In genomic region chr2:10080536-10081304, GRCh38 we compare ENCODE assay signal across 8 cellular contexts. TPM values are rescaled to one million over a fixed set of nuclear protein-coding genes. Genes with fewer than 3 reads are reported as not detected.
DNase-seq lines count a peak whose midpoint lies in the region; ATAC-seq and TF ChIP-seq lines count a peak whose summit lies in the region.

No MANE protein-coding gene starts in this region.

- peaks cover 41% of the 10 kb centered on the region for H3K27me3 ChIP-seq in CD4-positive, CD25-positive, alpha-beta regulatory T cell (ENCODE audit: control insufficient read depth, insufficient read depth, low read length)
- H3K27me3 ChIP-seq in PC-9 (ENCODE audit: insufficient read depth, low read depth) (peaks cover 43% of the 10 kb centered on the region), esophagus muscularis mucosa (peaks cover 0 to 12% (median 0%) of the 10 kb centered on the region in 4 donors)

- TF ChIP-seq EP300 in esophagus muscularis mucosa (IDR thresholded peaks at IDR 0.05), result no peak

- peaks cover 73% of the 10 kb centered on the region for H3K27me3 Mint-ChIP-seq in CD4-positive, CD25-positive, alpha-beta regulatory T cell

- peaks cover 6 to 22% (median 15%) of the 10 kb centered on the region in 4 donors for H3K4me1 Mint-ChIP-seq in CD4-positive, CD25-positive, alpha-beta regulatory T cell

- peak in 1 of 3 donors; percentile 40 for DNase-seq in CD4-positive, CD25-positive, alpha-beta regulatory T cell
- DNase-seq in PC-9 (no peak), esophagus muscularis mucosa (ENCODE audit: extremely low spot score) (no peak), retina (peak; percentile 44), NCI-H2196 treated with DMSO at 0.1 percent for 48 hours (lab: John Stamatoyannopoulos, UW; ENCODE audit: unreplicated experiment) (no peak), NCI-H2107 treated with DMSO at 0.1 percent for 48 hours (lab: John Stamatoyannopoulos, UW; ENCODE audit: unreplicated experiment) (no peak)

- no peak overlapping the region for H2AFZ ChIP-seq in PC-9

- peaks cover 23% of the 10 kb centered on the region for H3K4me1 ChIP-seq in CD4-positive, CD25-positive, alpha-beta regulatory T cell (ENCODE audit: control insufficient read depth, insufficient read depth, low read length, poor library complexity, severe bottlenecking)
- H3K4me1 ChIP-seq in PC-9 (replicated peaks; ENCODE audit: insufficient read depth), result 0 out of 2 replicates have a peak, but pooled peaks cover 5% of the 10 kb centered on the region
- H3K4me1 ChIP-seq in esophagus muscularis mucosa, result peaks cover 6 to 56% (median 49%) of the 10 kb centered on the region in 4 donors

- TF ChIP-seq CTCF in PC-9 (conservative IDR thresholded peaks at IDR 0.05) (no peak), esophagus muscularis mucosa (IDR thresholded peaks at IDR 0.05) (no peak)

- H3K36me3 ChIP-seq in CD4-positive, CD25-positive, alpha-beta regulatory T cell (ENCODE audit: control insufficient read depth, insufficient read depth, low read length), result no peaks in the 10 kb centered on the region
- H3K36me3 ChIP-seq in PC-9 (ENCODE audit: low read depth), result no peaks in the 10 kb centered on the region
- no peaks in the 10 kb centered on the region for H3K36me3 ChIP-seq in esophagus muscularis mucosa

- H3K4me3 ChIP-seq in CD4-positive, CD25-positive, alpha-beta regulatory T cell (ENCODE audit: low read depth, low read length), result peak overlapping the region; percentile 58
- H3K4me3 ChIP-seq in PC-9 (peak overlapping the region; percentile 21; the same call in 1 of the 2 replicates), esophagus muscularis mucosa (peak overlapping the region; percentile 69 to 84 (median 75))

- no peaks in the 10 kb centered on the region for H3K9me3 ChIP-seq in CD4-positive, CD25-positive, alpha-beta regulatory T cell (ENCODE audit: control insufficient read depth in 2 of 2, low read length in 2 of 2)
- no peaks in the 10 kb centered on the region for H3K9me3 ChIP-seq in PC-9 (ENCODE audit: insufficient read depth, low read depth)
- no peaks in the 10 kb centered on the region for H3K9me3 ChIP-seq in esophagus muscularis mucosa

- no peak for ATAC-seq in CD4-positive, CD25-positive, alpha-beta regulatory T cell (ENCODE audit: low read depth in 2 of 2)
- ATAC-seq in GM21360 (IDR thresholded peaks at IDR 0.05; ENCODE audit: unreplicated experiment), result peak; percentile 26
- no peak for ATAC-seq in GM18868 (IDR thresholded peaks at IDR 0.05; ENCODE audit: unreplicated experiment)

- POLR2A ChIA-PET in PC-9 (lab: Charles Lee; ENCODE audit: unreplicated experiment), result no interaction called here

- CTCF ChIA-PET in PC-9 (lab: Charles Lee), result interaction anchor here (0.6 to 0.7 kb wide), 2 partner anchors 75 to 328 kb away, joined by 3 read pairs; no protein-coding TSS in a partner anchor

- peaks cover 17% of the 10 kb centered on the region for H3F3A ChIP-seq in PC-9 (ENCODE audit: insufficient read depth, low read depth)

- intact Hi-C loops in PC-9 (cut with micrococcal nuclease; ENCODE audit: unreplicated experiment), result no loop called here
- intact Hi-C loops in esophagus muscularis mucosa (cut with DNase I), result no loop called here

- peak overlapping the region in 1 of 3 donors; percentile 63 for H3K27ac Mint-ChIP-seq in CD4-positive, CD25-positive, alpha-beta regulatory T cell

- no TSS peak for BruUV-seq in PC-9 (replicated peaks; lab: Mats Ljungman, UMichigan)

- peak overlapping the region; percentile 74 to 81 (median 80) for H3K4me3 Mint-ChIP-seq in CD4-positive, CD25-positive, alpha-beta regulatory T cell

- H3K9me2 ChIP-seq in PC-9 (ENCODE audit: insufficient read depth), result no peaks in the 10 kb centered on the region

- no peaks in the 10 kb centered on the region for H4K20me1 ChIP-seq in PC-9 (ENCODE audit: insufficient read depth)

- H3K27ac ChIP-seq in CD4-positive, CD25-positive, alpha-beta regulatory T cell (ENCODE audit: insufficient read depth, low read length, poor library complexity, severe bottlenecking), result no peak overlapping the region
- H3K27ac ChIP-seq in PC-9 (no peak overlapping the region), esophagus muscularis mucosa (replicated peaks in 1 of 4) (peak overlapping the region; percentile 91 to 97 (median 94))

- no peaks in the 10 kb centered on the region for H3K79me2 ChIP-seq in PC-9 (ENCODE audit: low read depth)

- H3K36me3 Mint-ChIP-seq in CD4-positive, CD25-positive, alpha-beta regulatory T cell, result no peaks in the 10 kb centered on the region

- 16% methylated on average over 20 of the region's 45 CpGs for WGBS in esophagus muscularis mucosa

- peaks cover 0 to 1% (median 0%) of the 10 kb centered on the region in 7 donors for H3K9me3 Mint-ChIP-seq in CD4-positive, CD25-positive, alpha-beta regulatory T cell

- TF ChIP-seq POLR2A in esophagus muscularis mucosa (IDR thresholded peaks at IDR 0.05; ENCODE audit: low read depth), result no peak

- peak overlapping the region; percentile 53; the same call in 1 of the 2 replicates for H3K4me2 ChIP-seq in PC-9

RNA-seq across cellular contexts. Expression of gene CYS1, which starts 0.5 kb away (rescaled TPM):
- total RNA-seq in CD4-positive, CD25-positive, alpha-beta regulatory T cell, result not detected
- not detected for polyA plus RNA-seq in CD4-positive, CD25-positive, alpha-beta regulatory T cell
- total RNA-seq in PC-9 (2021) (0.43 and 0.61 TPM in 2 replicates), esophagus muscularis mucosa (10 to 100 TPM; 16.9 to 56.4 (median 35.4) TPM)

RNA-seq across cellular contexts. Expression of gene KLF11, which starts 37.4 kb away (rescaled TPM):
- total RNA-seq in CD4-positive, CD25-positive, alpha-beta regulatory T cell, result 38.9 TPM
- 10 to 100 TPM in 2 of 4 donors, 1 to 10 TPM in 2; 5.9 to 22.3 (median 8.9) TPM for polyA plus RNA-seq in CD4-positive, CD25-positive, alpha-beta regulatory T cell
- total RNA-seq in PC-9 (2021) (10.9 and 14.6 TPM in 2 replicates), esophagus muscularis mucosa (10 to 100 TPM; 15.8 to 51.6 (median 33.9) TPM)

RNA-seq across cellular contexts. Expression of gene RRM2, which starts 41.8 kb away (rescaled TPM):
- 7.9 TPM for total RNA-seq in CD4-positive, CD25-positive, alpha-beta regulatory T cell
- 10 to 100 TPM in 2 of 4 donors, 1 to 10 TPM in 2; 7.9 to 25.8 (median 16.7) TPM for polyA plus RNA-seq in CD4-positive, CD25-positive, alpha-beta regulatory T cell
- total RNA-seq in PC-9 (2021), result 90.4 and 105 TPM in 2 replicates
- 1 to 10 TPM in 2 of 4 donors, not detected in 2; 1.7 to 4.6 TPM for total RNA-seq in esophagus muscularis mucosa

Comparison
In these comparisons a context has a peak if more than half of its experiments do, and no peak if none do; other contexts are left out.
1. H3K27ac ChIP-seq: peak in esophagus muscularis mucosa (4 of 4); none in CD4-positive, CD25-positive, alpha-beta regulatory T cell (single experiment) and PC-9 (single experiment).
2. H3K4me3 ChIP-seq: peak in every context shown above with its lines; median percentile 75 in esophagus muscularis mucosa; 58 in CD4-positive, CD25-positive, alpha-beta regulatory T cell; 21 in PC-9.
3. RNA of gene CYS1, which starts 0.5 kb away (total RNA-seq): 16.9 to 56.4 TPM in esophagus muscularis mucosa; 0.43 to 0.61 TPM in PC-9 and not detected in CD4-positive, CD25-positive, alpha-beta regulatory T cell (single experiment); every median in the first group is over 10 times any median in the second.
4. RNA of gene RRM2, which starts 41.8 kb away (total RNA-seq): 90.4 to 105 TPM in PC-9; 7.9 TPM in CD4-positive, CD25-positive, alpha-beta regulatory T cell (single experiment) and 1.7 to 4.6 TPM in esophagus muscularis mucosa; every median in the first group is over 10 times any median in the second.